ENCODE assay signal across 11 cellular contexts in genomic region chr2:200380139-200380561, GRCh38.
DNase-seq lines count a peak whose midpoint lies in the region; ATAC-seq and FAIRE-seq lines count a peak whose summit lies in the region.
"Had no signal": no experiment of that assay in that cellular context is flagged by ENCODE, and none has a peak within 500 bp of the region (broad histone marks: within the 10 kb centered on the region; RNA-seq: fewer than 3 reads in every experiment).

No MANE protein-coding gene starts in this region.

- peak overlapping the region; percentile 8 for H2AFZ ChIP-seq in neuron (ENCODE audit: low read depth, low read length)

- no peak overlapping the region for H3K9ac ChIP-seq in endocrine pancreas (ENCODE audit: control insufficient read depth, insufficient read depth, low read length)

- peaks cover 12% of the 10 kb centered on the region for H3K4me1 ChIP-seq in endocrine pancreas (ENCODE audit: control insufficient read depth, insufficient read depth, low read length)
- H3K4me1 ChIP-seq in neuron (ENCODE audit: insufficient read depth, low read length), result peaks cover 55% of the 10 kb centered on the region

- H3K27me3 ChIP-seq in endocrine pancreas (ENCODE audit: control insufficient read depth, insufficient read depth, low read length) (no peaks in the 10 kb centered on the region), neuron (ENCODE audit: insufficient read depth, low read length) (no peaks in the 10 kb centered on the region)
- H3K27me3 ChIP-seq: neutrophil had no signal

- H3K4me3 ChIP-seq in endocrine pancreas (ENCODE audit: control insufficient read depth, insufficient read depth, low read length) (peak overlapping the region; percentile 34), neuron (ENCODE audit: low read length) (peak overlapping the region; percentile 29)

- no peaks in the 10 kb centered on the region for H3K36me3 ChIP-seq in endocrine pancreas (ENCODE audit: control insufficient read depth, insufficient read depth, low read length)
- H3K36me3 ChIP-seq in neuron (ENCODE audit: insufficient read depth, low read length), result no peaks in the 10 kb centered on the region
- H3K36me3 ChIP-seq: neutrophil had no signal

- peak; percentile 50 for ATAC-seq in GM19351 (IDR thresholded peaks at IDR 0.05; ENCODE audit: unreplicated experiment)
- no peak for ATAC-seq in GM18502 (IDR thresholded peaks at IDR 0.05; ENCODE audit: poor library complexity, unreplicated experiment)
- ATAC-seq in HG03342 (IDR thresholded peaks at IDR 0.05; ENCODE audit: unreplicated experiment), result no peak
- ATAC-seq: activated naive CD4-positive, alpha-beta T cell treated with anti-CD3 and anti-CD28 coated beads, Interleukin-2, amount 50 U/mL, for 72 hours had no signal

- no peak for FAIRE-seq in urothelium cell line (lab: Jason Lieb, UNC)

- H3K9me3 ChIP-seq in endocrine pancreas (ENCODE audit: control insufficient read depth, low read length), result no peaks in the 10 kb centered on the region
- no peaks in the 10 kb centered on the region for H3K9me3 ChIP-seq in neuron (ENCODE audit: low read length)
- H3K9me3 ChIP-seq: neutrophil had no signal

- DNase-seq in NCI-H2227 treated with DMSO at 0.1 percent for 48 hours (lab: John Stamatoyannopoulos, UW), result peak; percentile 81
- DNase-seq in cerebellar nuclear complex (lab: John Stamatoyannopoulos, UW), result no peak
- DNase-seq in urothelium cell line (ENCODE audit: low spot score), result no peak
- DNase-seq: NCI-H2081 had no signal
